20 cellular contexts compared by ENCODE assay signal in the genomic region with DNA sequence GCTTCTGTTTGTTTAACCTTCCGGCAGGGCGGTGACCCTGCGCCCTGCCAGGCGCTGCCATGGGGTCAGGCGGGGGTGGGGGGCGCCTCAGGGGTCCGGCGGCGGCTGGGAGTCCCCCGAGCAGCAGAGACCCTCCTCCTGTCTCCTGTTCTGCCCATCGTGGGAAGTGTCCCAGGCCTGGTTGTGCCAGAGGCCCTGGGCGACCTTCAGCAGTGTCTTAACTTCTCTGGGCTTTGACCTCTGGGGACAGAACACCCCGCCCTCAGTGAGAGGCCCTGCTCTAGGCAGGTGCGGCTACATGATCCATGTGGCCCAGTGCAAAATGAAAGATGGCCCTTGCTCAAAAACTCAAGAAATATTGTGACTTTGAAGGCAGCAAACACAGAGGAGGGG. TPM values are rescaled to one million over a fixed set of nuclear protein-coding genes. Genes with fewer than 3 reads are reported as not detected.
DNase-seq lines count a peak whose midpoint lies in the region; ATAC-seq and TF ChIP-seq lines count a peak whose summit lies in the region.
"Had no signal": no experiment of that assay in that cellular context is flagged by ENCODE, and none has a peak within 500 bp of the region (broad histone marks: within the 10 kb centered on the region; RNA-seq: fewer than 3 reads in every experiment).

No MANE protein-coding gene starts in this region.

- H3F3A ChIP-seq in PC-3 (ENCODE audit: low read length, unreplicated experiment): no peaks in the 10 kb centered on the region

- POLR2A ChIA-PET in PC-3 (lab: Charles Lee; ENCODE audit: unreplicated experiment): no interaction called here

- H3K27ac ChIP-seq in H9 (ENCODE audit: insufficient read length, low read depth, low read length) (no peak overlapping the region), parathyroid adenoma (no peak overlapping the region), PC-3 (ENCODE audit: low read length) (no peak overlapping the region)
- H3K27ac ChIP-seq: BLaER1 had no signal

- H3T11ph ChIP-seq in H9 (ENCODE audit: low read length): no peak overlapping the region

- DNase-seq in H9 (no peak), NT2/D1 (ENCODE audit: low read depth, low spot score) (no peak), PC-3 (no peak), NCI-H82 (lab: John Stamatoyannopoulos, UW) (no peak)
- DNase-seq: CD4-positive, alpha-beta T cell; KBM-7; MM.1S; NCI-H1048; NCI-H1417 treated with DMSO at 0.1 percent for 48 hours; NCI-H187; NCI-H446; NCI-H526; Right ventricle myocardium superior had no signal

- no peak overlapping the region for H2BK15ac ChIP-seq in H9 (ENCODE audit: low read depth, low read length)

- TF ChIP-seq CTCF in H9 (conservative IDR thresholded peaks at IDR 0.05): no peak
- TF ChIP-seq CTCF in parathyroid adenoma (IDR thresholded peaks at IDR 0.05): no peak
- no peak for TF ChIP-seq CTCF in PC-3 (conservative IDR thresholded peaks at IDR 0.05; ENCODE audit: low read depth, low read length)

- no peak overlapping the region for H2BK20ac ChIP-seq in H9 (ENCODE audit: low read depth, low read length, poor library complexity, severe bottlenecking)

- H2BK120ac ChIP-seq in H9 (ENCODE audit: low read depth, low read length, poor library complexity, severe bottlenecking): no peak overlapping the region

- H3K79me2 ChIP-seq in H9 (ENCODE audit: insufficient read depth, low read length) (no peaks in the 10 kb centered on the region), parathyroid adenoma (no peaks in the 10 kb centered on the region), PC-3 (ENCODE audit: low read length) (no peaks in the 10 kb centered on the region)

- CTCF ChIA-PET in PC-3 (lab: Charles Lee): no interaction called here

- H3K9me3 Mint-ChIP-seq in H9: no peaks in the 10 kb centered on the region; a peak in 1 of 5 replicates
- H3K9me3 Mint-ChIP-seq: CD4-positive, alpha-beta T cell had no signal

- H3K27me3 ChIP-seq in H9 (ENCODE audit: insufficient read depth, low read length) (peaks cover 58% of the 10 kb centered on the region), NT2/D1 (ENCODE audit: insufficient read depth, insufficient read length) (peaks cover 66% of the 10 kb centered on the region), iPS-15b (ENCODE audit: control insufficient read depth, insufficient read depth, low read length) (peaks cover 77% of the 10 kb centered on the region), parathyroid adenoma (ENCODE audit: control insufficient read depth, insufficient read depth, low read length) (peaks cover 5% of the 10 kb centered on the region), PC-3 (ENCODE audit: low read length) (peaks cover 46% of the 10 kb centered on the region)

- H3K36me3 ChIP-seq in NT2/D1 (ENCODE audit: insufficient read depth, insufficient read length, low read length) (no peaks in the 10 kb centered on the region), iPS-15b (ENCODE audit: control insufficient read depth, insufficient read depth, low read length) (no peaks in the 10 kb centered on the region), parathyroid adenoma (ENCODE audit: control insufficient read depth, insufficient read depth, low read length) (no peaks in the 10 kb centered on the region), PC-3 (ENCODE audit: low read depth, low read length) (no peaks in the 10 kb centered on the region)
- H3K36me3 ChIP-seq: BLaER1, HAP-1 had no signal

- peaks cover 0 to 3% (median 0%) of the 10 kb centered on the region in 3 experiments; a peak in 1 of 7 replicates for H3K36me3 Mint-ChIP-seq in H9 (ENCODE audit: insufficient read depth in 1 of 3, low read depth in 3 of 3)

- peaks cover 6% of the 10 kb centered on the region for H3K23me2 ChIP-seq in H9 (ENCODE audit: insufficient read length, low read depth, low read length, poor library complexity, severe bottlenecking)

- H3K4me2 ChIP-seq in H9 (ENCODE audit: insufficient read depth, insufficient read length, low read length) (peak overlapping the region; percentile 64), parathyroid adenoma (ENCODE audit: low read length) (peak overlapping the region; percentile 40), PC-3 (ENCODE audit: low read length) (no peak overlapping the region)

- peak overlapping the region; percentile 42 to 65; a peak in 4 of 5 replicates for H3K4me3 Mint-ChIP-seq in H9
- H3K4me3 Mint-ChIP-seq: CD4-positive, alpha-beta T cell had no signal

- H3K9me2 ChIP-seq in PC-3 (replicated peaks; ENCODE audit: low read length): no peaks in the 10 kb centered on the region

- H2AK5ac ChIP-seq in H9 (ENCODE audit: insufficient read length, low read length): no peak overlapping the region

- H3K23ac ChIP-seq in H9 (ENCODE audit: insufficient read length, low read depth, low read length): no peak overlapping the region

- no peak overlapping the region for H2BK5ac ChIP-seq in H9 (ENCODE audit: insufficient read length, low read length)

- no peak overlapping the region for H4K5ac ChIP-seq in H9 (ENCODE audit: insufficient read length, low read depth, low read length)

- peaks cover 96% of the 10 kb centered on the region for H3K27me3 Mint-ChIP-seq in H9 (ENCODE audit: low read depth)

- no peak overlapping the region for H3K18ac ChIP-seq in H9 (ENCODE audit: insufficient read length, low read depth, low read length)

- no peak for ATAC-seq in PC-3
- ATAC-seq in GM19452 (IDR thresholded peaks at IDR 0.05; ENCODE audit: unreplicated experiment): no peak
- no peak for ATAC-seq in GM18517 (IDR thresholded peaks at IDR 0.05; ENCODE audit: unreplicated experiment)

- no peak overlapping the region for H3K56ac ChIP-seq in H9 (ENCODE audit: insufficient read length, low read depth, low read length)

- H3K9ac ChIP-seq in H9 (ENCODE audit: extremely low read depth, insufficient read length, low read length) (no peak overlapping the region), NT2/D1 (ENCODE audit: insufficient read length, low read depth) (peak overlapping the region; percentile 81), iPS-15b (ENCODE audit: low read depth, low read length) (no peak overlapping the region), parathyroid adenoma (no peak overlapping the region), PC-3 (ENCODE audit: low read length) (no peak overlapping the region)
- H3K9ac ChIP-seq: BLaER1 had no signal

- intact Hi-C loops in PC-3 (cut with micrococcal nuclease): no loop called here

- H2AFZ ChIP-seq in H9 (ENCODE audit: low read length): no peak overlapping the region
- H2AFZ ChIP-seq in parathyroid adenoma: no peak overlapping the region
- H2AFZ ChIP-seq in PC-3 (ENCODE audit: low read length): no peak overlapping the region

- no peak overlapping the region for H3K14ac ChIP-seq in H9 (ENCODE audit: insufficient read depth, low read length)

- no peak overlapping the region for H2BK12ac ChIP-seq in H9 (ENCODE audit: insufficient read length, low read depth, low read length)

- H4K8ac ChIP-seq in H9 (replicated peaks; ENCODE audit: insufficient read length, low read depth, low read length): no peak overlapping the region

- H3K9me3 ChIP-seq in H9 (ENCODE audit: control insufficient read depth, low read depth, low read length) (no peaks in the 10 kb centered on the region), NT2/D1 (ENCODE audit: insufficient read depth, low read length) (no peaks in the 10 kb centered on the region), iPS-15b (ENCODE audit: control insufficient read depth, insufficient read depth, low read length) (no peaks in the 10 kb centered on the region), parathyroid adenoma (ENCODE audit: control insufficient read depth, low read length) (no peaks in the 10 kb centered on the region), PC-3 (ENCODE audit: low read length) (no peaks in the 10 kb centered on the region)
- H3K9me3 ChIP-seq: HAP-1 had no signal

- H3K4me3 ChIP-seq in NT2/D1 (ENCODE audit: insufficient read length, low read depth): peak overlapping the region; percentile 61
- H3K4me3 ChIP-seq in iPS-15b (ENCODE audit: low read depth, low read length): peak overlapping the region; percentile 43
- no peak overlapping the region for H3K4me3 ChIP-seq in parathyroid adenoma (ENCODE audit: low read depth, low read length)
- no peak overlapping the region for H3K4me3 ChIP-seq in PC-3 (ENCODE audit: low read length)
- H3K4me3 ChIP-seq: HAP-1 had no signal

- H3K4ac ChIP-seq in H9 (ENCODE audit: low read depth, low read length): no peak overlapping the region

- H3K79me1 ChIP-seq in H9 (ENCODE audit: insufficient read depth, low read depth, low read length, poor library complexity, severe bottlenecking): no peaks in the 10 kb centered on the region

- no CpG with 5 or more reads among the region's 14 CpGs for WGBS in H9 (ENCODE audit: extremely low coverage, insufficient read length, low lambda C conversion rate)

- H3K4me1 ChIP-seq in H9 (ENCODE audit: insufficient read depth, low read length): peaks cover 5% of the 10 kb centered on the region; the same call in 1 of the 2 replicates
- peaks cover 24% of the 10 kb centered on the region for H3K4me1 ChIP-seq in NT2/D1 (ENCODE audit: insufficient read depth, insufficient read length)
- H3K4me1 ChIP-seq in iPS-15b (ENCODE audit: control insufficient read depth, insufficient read depth, low read length): peaks cover 7% of the 10 kb centered on the region
- no peaks in the 10 kb centered on the region for H3K4me1 ChIP-seq in parathyroid adenoma
- H3K4me1 ChIP-seq in PC-3 (ENCODE audit: insufficient read depth, low read length): no peaks in the 10 kb centered on the region
- H3K4me1 ChIP-seq: HAP-1 had no signal

- H4K91ac ChIP-seq in H9 (ENCODE audit: insufficient read length, low read depth, low read length): no peak overlapping the region

- H4K20me1 ChIP-seq in H9 (ENCODE audit: control insufficient read depth, insufficient read depth, insufficient read length) (no peaks in the 10 kb centered on the region), PC-3 (ENCODE audit: low read length) (no peaks in the 10 kb centered on the region)

- peaks cover 20 to 44% of the 10 kb centered on the region in 2 experiments for H3K4me1 Mint-ChIP-seq in H9

- H3K27ac Mint-ChIP-seq in H9: no peak overlapping the region
- H3K27ac Mint-ChIP-seq: CD4-positive, alpha-beta T cell had no signal

- BruUV-seq in PC-3 (replicated peaks; lab: Mats Ljungman, UMichigan): no TSS peak

RNA-seq across cellular contexts. Expression of a gene that starts 22.8 kb away (rescaled TPM):
- total RNA-seq in H9 (2021) (0.26 and 0.31 TPM in 2 replicates), PC-3 (2014; rRNA removed) (not detected in 2 replicates)
- total RNA-seq: CD4-positive, alpha-beta T cell; Right ventricle myocardium superior; RPMI7951 had no signal

Comparison
In these comparisons a context has a peak if more than half of its experiments do, and no peak if none do; other contexts are left out.
1. H3K4me3 ChIP-seq: peak in NT2/D1 (single experiment) and iPS-15b (single experiment); none in parathyroid adenoma (single experiment) and PC-3 (single experiment).